10 cellular contexts compared by ENCODE assay signal in the genomic region with DNA sequence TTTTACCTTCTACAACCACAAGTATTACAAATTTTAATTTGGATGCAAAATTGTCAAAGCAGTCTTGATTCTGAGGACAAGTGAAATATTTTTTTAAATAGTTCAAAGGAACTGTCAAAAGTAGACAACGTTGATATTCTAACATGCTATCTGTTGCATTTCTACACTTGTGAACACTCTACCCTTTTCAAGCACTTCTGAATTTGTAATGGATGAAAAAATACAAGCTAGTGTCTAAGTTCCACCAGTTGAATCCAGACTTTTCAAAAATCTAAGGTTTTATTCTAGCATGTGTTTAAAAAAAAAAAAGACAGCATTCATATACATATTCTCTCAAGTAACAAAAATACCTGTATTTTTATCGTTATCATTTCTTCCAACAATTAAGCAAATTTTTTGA. TPM values are rescaled to one million over a fixed set of nuclear protein-coding genes. Genes with fewer than 3 reads are reported as not detected.
A peak's percentile ranks its signal among the peaks of the same experiment; 100 is the strongest.
DNase-seq lines count a peak whose midpoint lies in the region; ATAC-seq, FAIRE-seq and TF ChIP-seq lines count a peak whose summit lies in the region.
"Had no signal": no experiment of that assay in that cellular context is flagged by ENCODE, and none has a peak within 500 bp of the region (broad histone marks: within the 10 kb centered on the region; RNA-seq: fewer than 3 reads in every experiment).

No MANE protein-coding gene starts in this region.

- H4K20me1 ChIP-seq in HCT116 (ENCODE audit: insufficient read depth), result no peaks in the 10 kb centered on the region
- peaks cover 2% of the 10 kb centered on the region for H4K20me1 ChIP-seq in GM12878 (ENCODE audit: control insufficient read depth, insufficient read depth)

- H3K9me2 ChIP-seq in HCT116 (ENCODE audit: insufficient read depth), result no peaks in the 10 kb centered on the region

- no peak for TF ChIP-seq POLR2A in A549 (IDR thresholded peaks at IDR 0.05; ENCODE audit: low read length)
- TF ChIP-seq POLR2A in HCT116 (IDR thresholded peaks at IDR 0.05; ENCODE audit: borderline replicate concordance, extremely low read depth, insufficient read depth, insufficient read length), result no peak
- no peak for TF ChIP-seq POLR2A in GM12878 (IDR thresholded peaks at IDR 0.05; ENCODE audit: low read depth, low read length)

- no peak overlapping the region for H3K27ac ChIP-seq in A549
- no peak overlapping the region for H3K27ac ChIP-seq in HCT116 (ENCODE audit: low read depth, low read length)
- H3K27ac ChIP-seq in GM12878 (ENCODE audit: control insufficient read depth, insufficient read depth), result peak overlapping the region; percentile 2; the same call in 1 of the 2 replicates
- H3K27ac ChIP-seq in mesodermal cell (ENCODE audit: low read depth, low read length, severe bottlenecking), result no peak overlapping the region

- H3K4me1 ChIP-seq in A549 (peaks cover 30% of the 10 kb centered on the region), HCT116 (ENCODE audit: control insufficient read depth in 1 of 2, insufficient read depth in 2 of 2, low read length in 2 of 2) (peaks cover 3 to 21% of the 10 kb centered on the region in 2 experiments; a peak in 3 of 4 replicates), GM12878 (ENCODE audit: control insufficient read depth, insufficient read depth, low read length) (peaks cover 3% of the 10 kb centered on the region; the same call in 1 of the 2 replicates), mesodermal cell (ENCODE audit: control insufficient read depth, insufficient read depth, low read length, poor library complexity, severe bottlenecking) (peaks cover 4% of the 10 kb centered on the region)

- no peak for FAIRE-seq in A549 (lab: Jason Lieb, UNC)
- no peak for FAIRE-seq in GM12878 (lab: Jason Lieb, UNC)

- TF ChIP-seq EP300 in A549 (IDR thresholded peaks at IDR 0.05), result no peak
- TF ChIP-seq EP300 in GM12878 (IDR thresholded peaks at IDR 0.05; ENCODE audit: borderline replicate concordance in 1 of 2, control insufficient read depth in 1 of 2, low read depth in 2 of 2, low read length in 2 of 2), result no peak

- CTCF ChIA-PET in A549 (lab: Yijun Ruan, JAX), result interaction anchor here (1.7 to 6.7 kb wide), 2 partner anchors 19 to 90 kb away, joined by 3 to 37 read pairs; no protein-coding TSS in a partner anchor
- CTCF ChIA-PET in HCT116 (lab: Charles Lee), result no interaction called here
- CTCF ChIA-PET in GM12878 (lab: Yijun Ruan, JAX), result interaction anchor here (0.8 to 2.8 kb wide), 2 partner anchors 12 to 91 kb away, joined by 3 to 16 read pairs; no protein-coding TSS in a partner anchor

- 47% methylated on average over 2 of the region's 2 CpGs for WGBS in A549 (ENCODE audit: missing lambda C conversion rate)
- 0% methylated on average over 2 of the region's 2 CpGs for WGBS in GM12878 (ENCODE audit: insufficient coverage, insufficient replicate concordance, low lambda C conversion rate, missing lambda C conversion rate)
- 80 to 88% methylated on average over 1 of the region's 2 CpGs for WGBS in mesodermal cell (ENCODE audit: insufficient coverage in 2 of 2), 2 experiments

- peak overlapping the region; percentile 96 for H3K4me3 ChIP-seq in A549
- H3K4me3 ChIP-seq in HCT116 (replicated peaks in 1 of 2; ENCODE audit: low read depth in 1 of 2, low read length in 2 of 2), result peak overlapping the region; percentile 95 to 99; a peak in 3 of 4 replicates
- peak overlapping the region; percentile 84 for H3K4me3 ChIP-seq in GM12878
- H3K4me3 ChIP-seq in mesodermal cell (ENCODE audit: extremely low read depth, insufficient read depth, low read length, poor library complexity, severe bottlenecking), result peak overlapping the region; percentile 94

- ATAC-seq in A549 (no peak), HCT116 (no peak), GM12878 (no peak), HG02571 (IDR thresholded peaks at IDR 0.05; ENCODE audit: unreplicated experiment) (no peak), HG02870 (IDR thresholded peaks at IDR 0.05; ENCODE audit: unreplicated experiment) (no peak)
- ATAC-seq: sciatic nerve had no signal

- H3K4me2 ChIP-seq in A549 (peak overlapping the region; percentile 84), HCT116 (ENCODE audit: low read length) (peak overlapping the region; percentile 92), GM12878 (ENCODE audit: control insufficient read depth, insufficient read depth) (peak overlapping the region; percentile 86)

- peak overlapping the region; percentile 89 for H3K9ac ChIP-seq in HCT116 (ENCODE audit: low read length)
- H3K9ac ChIP-seq in GM12878 (ENCODE audit: control insufficient read depth, insufficient read depth, low read length), result peak overlapping the region; percentile 96

- H3K27me3 ChIP-seq in HCT116 (ENCODE audit: insufficient read depth, low read length), result no peaks in the 10 kb centered on the region
- H3K27me3 ChIP-seq in GM12878 (replicated peaks in 1 of 2; ENCODE audit: control insufficient read depth in 2 of 2, insufficient read depth in 2 of 2, low read length in 1 of 2), result no peaks in the 10 kb centered on the region

- BruUV-seq in HCT116 (replicated peaks; lab: Mats Ljungman, UMichigan) (no TSS peak), GM12878 (replicated peaks; lab: Mats Ljungman, UMichigan) (no TSS peak)

- no peak for TF ChIP-seq RAD21 in A549 (conservative IDR thresholded peaks at IDR 0.05 in 1 of 2, IDR thresholded peaks at IDR 0.05 in 1 of 2)
- TF ChIP-seq RAD21 in HCT116 (IDR thresholded peaks at IDR 0.05; ENCODE audit: low read depth), result no peak
- no peak for TF ChIP-seq RAD21 in GM12878 (IDR thresholded peaks at IDR 0.05; ENCODE audit: insufficient read depth, low read depth, low read length)

- in situ Hi-C loops in GM12878 (cut with MboI), result no loop called here

- H2AFZ ChIP-seq in HCT116 (ENCODE audit: low read depth, low read length, poor library complexity, severe bottlenecking) (no peak overlapping the region), GM12878 (ENCODE audit: control insufficient read depth, low read depth, low read length) (no peak overlapping the region)

- no peaks in the 10 kb centered on the region for H3K9me3 ChIP-seq in A549
- no peaks in the 10 kb centered on the region for H3K9me3 ChIP-seq in HCT116 (ENCODE audit: control insufficient read depth in 1 of 2, insufficient read depth in 1 of 2, low read depth in 1 of 2, low read length in 2 of 2)
- no peaks in the 10 kb centered on the region; the same call in 2 of the 3 replicates for H3K9me3 ChIP-seq in GM12878 (replicated peaks; ENCODE audit: control insufficient read depth, insufficient read depth, low read length)
- H3K9me3 ChIP-seq in mesodermal cell (ENCODE audit: control insufficient read depth, low read length), result no peaks in the 10 kb centered on the region

- RAD21 ChIA-PET in HCT116 (lab: Charles Lee; ENCODE audit: low non-redundant PET in 1 of 2, low total read pairs in 2 of 2, uncharacterized antibody in 2 of 2, unreplicated experiment in 2 of 2), result no interaction called here
- RAD21 ChIA-PET in GM12878 (lab: Charles Lee; ENCODE audit: unreplicated experiment), result interaction anchor here (0.5 to 2.9 kb wide), 4 partner anchors 11 to 67 kb away, joined by 3 to 15 read pairs (median 6); no protein-coding TSS in a partner anchor

- peaks cover 91% of the 10 kb centered on the region for H3K79me2 ChIP-seq in HCT116 (ENCODE audit: insufficient read depth, low read length)
- peaks cover 82% of the 10 kb centered on the region for H3K79me2 ChIP-seq in GM12878 (ENCODE audit: control insufficient read depth, insufficient read depth, low read length)

- intact Hi-C loops in HCT116 (cut with micrococcal nuclease) (loop anchor here (5.0 kb wide), 1 partner anchor 74 kb away; no protein-coding TSS in a partner anchor), GM12878 (cut with micrococcal nuclease; ENCODE audit: unreplicated experiment) (loop anchor here (5.0 kb wide), 2 partner anchors 176 to 199 kb away; partner anchors contain the start of genes B3GALNT2 and TOMM20)

- SMC1A ChIA-PET in GM12878 (lab: Charles Lee; ENCODE audit: uncharacterized antibody, unreplicated experiment), result interaction anchor here (0.8 to 4.3 kb wide), 10 partner anchors 11 to 230 kb away, joined by 3 to 21 read pairs (median 4); no protein-coding TSS in a partner anchor

- POLR2A ChIA-PET in A549 (lab: Yijun Ruan, JAX) (no interaction called here), HCT116 (lab: Charles Lee) (no interaction called here), GM12878 (lab: Charles Lee) (interaction anchor here (0.5 to 3.5 kb wide), 5 partner anchors 8 to 45 kb away, joined by 3 to 16 read pairs (median 3); no protein-coding TSS in a partner anchor)

- TF ChIP-seq CTCF in A549 (IDR thresholded peaks at IDR 0.05), result no peak
- no peak for TF ChIP-seq CTCF in HCT116 (IDR thresholded peaks at IDR 0.05 in 2 of 3, conservative IDR thresholded peaks at IDR 0.05 in 1 of 3; ENCODE audit: borderline replicate concordance in 1 of 3, insufficient read depth in 1 of 3, low read depth in 2 of 3, low read length in 2 of 3)
- no peak for TF ChIP-seq CTCF in GM12878 (IDR thresholded peaks at IDR 0.05 in 2 of 3, conservative IDR thresholded peaks at IDR 0.05 in 1 of 3; ENCODE audit: control insufficient read depth in 2 of 3, extremely low read depth in 1 of 3, insufficient read depth in 1 of 3, low read depth in 3 of 3, low read length in 3 of 3)

- no peaks in the 10 kb centered on the region for H3K36me3 ChIP-seq in HCT116 (ENCODE audit: control insufficient read depth in 1 of 2, insufficient read depth in 2 of 2, low read length in 2 of 2)
- peaks cover 0 to 3% of the 10 kb centered on the region in 2 experiments; a peak in 1 of 4 replicates for H3K36me3 ChIP-seq in GM12878 (ENCODE audit: control insufficient read depth in 2 of 2, insufficient read depth in 2 of 2, low read length in 1 of 2)
- H3K36me3 ChIP-seq in mesodermal cell (ENCODE audit: control insufficient read depth, insufficient read depth, low read length), result peaks cover 33% of the 10 kb centered on the region

- no peak for DNase-seq in A549 (ENCODE audit: low read depth in 1 of 2, low spot score in 1 of 2)
- DNase-seq in HCT116 (ENCODE audit: low read depth, low spot score), result no peak
- DNase-seq in GM12878 (ENCODE audit: low read depth, low spot score), result no peak
- no peak for DNase-seq in NCI-H526 treated with DMSO at 0.1 percent for 48 hours (lab: John Stamatoyannopoulos, UW)
- no peak for DNase-seq in NCI-H2107 treated with DMSO at 0.1 percent for 48 hours (lab: John Stamatoyannopoulos, UW; ENCODE audit: unreplicated experiment)
- DNase-seq: SIG-M5 had no signal

RNA-seq across cellular contexts. Expression of gene ARID4B, which starts 2.1 kb away (rescaled TPM):
- polyA plus RNA-seq in A549 (2011; rRNA removed) (14.9 and 16.0 TPM in 2 replicates), A549 (2017; fragmentation: RNase III; extraction: RNeasy Plus Mini Kit Qiagen cat#74134 plus additional on column Dnase treatment) (13.2 to 14.9 TPM (median 13.7 TPM) in 3 replicates), GM12878 (2011; rRNA removed) (20.8 and 38.1 TPM in 2 replicates), GM12878 (2014; fragmentation: Illumina TruSeq; extraction: Trizol) (26.1 and 37.4 TPM in 2 replicates), GM12878 (2014; fragmentation: Nextera tagmentation; extraction: Ambion mirVana) (10 to 100 TPM; 13.6 to 19.1 TPM), GM12878 (2014; rRNA removed) (16.1 and 16.9 TPM in 2 replicates), GM12878 (2016; fragmentation: Nextera tagmentation; extraction: Ambion mirVana) (10 to 100 TPM; 31.7 to 33.1 TPM)
- polyA plus RNA-seq in A549 (2012; cell fraction: cytosol; rRNA removed), result 3.6 and 3.7 TPM in 2 replicates
- polyA plus RNA-seq in A549 (2012; cell fraction: nucleus; rRNA removed), result 3.0 and 3.6 TPM in 2 replicates
- polyA minus RNA-seq in A549 (2011; rRNA and poly(A)+ RNA removed), result 23.6 and 24.6 TPM in 2 replicates
- total RNA-seq in HCT116 (2021; ENCODE audit: unreplicated experiment) (28.3 TPM), GM12878 (2014; rRNA removed) (30.8 and 32.3 TPM in 2 replicates), GM12878 (2014; rRNA removed; fragmentation: Illumina TruSeq; extraction: Trizol) (39.1 and 40.7 TPM in 2 replicates), GM12878 (2021) (25.2 and 29.9 TPM in 2 replicates)
- 8.8 and 9.9 TPM in 2 replicates for polyA plus RNA-seq in HCT116 (2012)
- total RNA-seq in GM12878 (2013; cell fraction: nucleolus; rRNA removed), result 205 and 208 TPM in 2 replicates
- 14.4 TPM for polyA plus RNA-seq in GM12878 (2011; ENCODE audit: low read depth)
- polyA plus RNA-seq in GM12878 (2011; cell fraction: cytosol; rRNA removed), result 6.9 and 7.6 TPM in 2 replicates
- polyA plus RNA-seq in GM12878 (2011; cell fraction: nucleus; rRNA removed), result 27.7 and 28.1 TPM in 2 replicates
- 18.1 and 21.5 TPM in 2 replicates for polyA plus RNA-seq in GM12878 (2012)
- polyA minus RNA-seq in GM12878 (2011; rRNA and poly(A)+ RNA removed), result 30.9 and 49.3 TPM in 2 replicates
- polyA minus RNA-seq in GM12878 (2011; cell fraction: cytosol; rRNA and poly(A)+ RNA removed), result 10.4 and 12.1 TPM in 2 replicates
- 34.6 and 72.5 TPM in 2 replicates for polyA minus RNA-seq in GM12878 (2011; cell fraction: nucleus; rRNA and poly(A)+ RNA removed)
- 33.7 TPM for polyA plus RNA-seq in mesodermal cell (2013, experiment 1 of 2)
- polyA plus RNA-seq in mesodermal cell (2013, experiment 2 of 2), result 37.8 TPM

RNA-seq across cellular contexts. Expression of gene GGPS1, which starts 2.5 kb away (rescaled TPM):
- polyA plus RNA-seq in A549 (2011; rRNA removed), result 57.7 and 58.5 TPM in 2 replicates
- 9.7 and 10.7 TPM in 2 replicates for polyA plus RNA-seq in A549 (2012; cell fraction: cytosol; rRNA removed)
- 2.2 and 4.9 TPM in 2 replicates for polyA plus RNA-seq in A549 (2012; cell fraction: nucleus; rRNA removed)
- 27.3 to 33.4 TPM (median 27.5 TPM) in 3 replicates for polyA plus RNA-seq in A549 (2017; fragmentation: RNase III; extraction: RNeasy Plus Mini Kit Qiagen cat#74134 plus additional on column Dnase treatment)
- polyA minus RNA-seq in A549 (2011; rRNA and poly(A)+ RNA removed), result 20.1 and 22.4 TPM in 2 replicates
- total RNA-seq in HCT116 (2021; ENCODE audit: unreplicated experiment), result 30.6 TPM
- polyA plus RNA-seq in HCT116 (2012), result 11.1 and 15.3 TPM in 2 replicates
- total RNA-seq in GM12878 (2013; cell fraction: nucleolus; rRNA removed), result 8.5 and 8.7 TPM in 2 replicates
- 14.2 and 15.1 TPM in 2 replicates for total RNA-seq in GM12878 (2014; rRNA removed)
- 15.7 TPM in 2 replicates for total RNA-seq in GM12878 (2014; rRNA removed; fragmentation: Illumina TruSeq; extraction: Trizol)
- 19.6 and 21.3 TPM in 2 replicates for total RNA-seq in GM12878 (2021)
- polyA plus RNA-seq in GM12878 (2011; ENCODE audit: low read depth), result 6.9 TPM
- polyA plus RNA-seq in GM12878 (2011; rRNA removed), result 33.5 and 48.5 TPM in 2 replicates
- 16.9 and 20.6 TPM in 2 replicates for polyA plus RNA-seq in GM12878 (2011; cell fraction: cytosol; rRNA removed)
- polyA plus RNA-seq in GM12878 (2011; cell fraction: nucleus; rRNA removed), result 8.9 and 9.6 TPM in 2 replicates
- polyA plus RNA-seq in GM12878 (2012), result 10.3 and 16.9 TPM in 2 replicates
- 23.3 and 24.7 TPM in 2 replicates for polyA plus RNA-seq in GM12878 (2014; fragmentation: Illumina TruSeq; extraction: Trizol)
- 10 to 100 TPM; 28.9 to 36.0 TPM for polyA plus RNA-seq in GM12878 (2014; fragmentation: Nextera tagmentation; extraction: Ambion mirVana)
- 17.3 and 19.4 TPM in 2 replicates for polyA plus RNA-seq in GM12878 (2014; rRNA removed)
- polyA plus RNA-seq in GM12878 (2016; fragmentation: Nextera tagmentation; extraction: Ambion mirVana), result 10 to 100 TPM; 25.8 to 29.2 TPM
- 18.0 and 20.7 TPM in 2 replicates for polyA minus RNA-seq in GM12878 (2011; rRNA and poly(A)+ RNA removed)
- 8.4 and 11.1 TPM in 2 replicates for polyA minus RNA-seq in GM12878 (2011; cell fraction: cytosol; rRNA and poly(A)+ RNA removed)
- 2.7 and 3.1 TPM in 2 replicates for polyA minus RNA-seq in GM12878 (2011; cell fraction: nucleus; rRNA and poly(A)+ RNA removed)
- polyA plus RNA-seq in mesodermal cell (2013, experiment 1 of 2), result 36.1 TPM
- 45.1 TPM for polyA plus RNA-seq in mesodermal cell (2013, experiment 2 of 2)

RNA-seq across cellular contexts. Expression of gene TBCE, which starts 41.4 kb away (rescaled TPM):
- polyA plus RNA-seq in A549 (2011; rRNA removed), result 58.3 and 65.2 TPM in 2 replicates
- polyA plus RNA-seq in A549 (2012; cell fraction: cytosol; rRNA removed), result 20.8 and 21.0 TPM in 2 replicates
- 13.7 and 22.8 TPM in 2 replicates for polyA plus RNA-seq in A549 (2012; cell fraction: nucleus; rRNA removed)
- polyA plus RNA-seq in A549 (2017; fragmentation: RNase III; extraction: RNeasy Plus Mini Kit Qiagen cat#74134 plus additional on column Dnase treatment), result 45.1 to 51.5 TPM (median 45.4 TPM) in 3 replicates
- 18.6 and 23.0 TPM in 2 replicates for polyA minus RNA-seq in A549 (2011; rRNA and poly(A)+ RNA removed)
- total RNA-seq in HCT116 (2021; ENCODE audit: unreplicated experiment), result 20.8 TPM
- 9.7 and 17.6 TPM in 2 replicates for polyA plus RNA-seq in HCT116 (2012)
- 47.6 and 50.0 TPM in 2 replicates for total RNA-seq in GM12878 (2013; cell fraction: nucleolus; rRNA removed)
- total RNA-seq in GM12878 (2014; rRNA removed), result 25.3 and 26.1 TPM in 2 replicates
- total RNA-seq in GM12878 (2014; rRNA removed; fragmentation: Illumina TruSeq; extraction: Trizol), result 32.7 and 34.0 TPM in 2 replicates
- total RNA-seq in GM12878 (2021), result 19.7 and 22.7 TPM in 2 replicates
- polyA plus RNA-seq in GM12878 (2011; ENCODE audit: low read depth), result 9.9 TPM
- polyA plus RNA-seq in GM12878 (2011; rRNA removed), result 30.6 and 36.6 TPM in 2 replicates
- polyA plus RNA-seq in GM12878 (2011; cell fraction: cytosol; rRNA removed), result 12.9 and 16.2 TPM in 2 replicates
- 20.5 and 24.0 TPM in 2 replicates for polyA plus RNA-seq in GM12878 (2011; cell fraction: nucleus; rRNA removed)
- 20.4 and 21.4 TPM in 2 replicates for polyA plus RNA-seq in GM12878 (2012)
- polyA plus RNA-seq in GM12878 (2014; fragmentation: Illumina TruSeq; extraction: Trizol), result 31.0 and 46.5 TPM in 2 replicates
- 10 to 100 TPM; 22.7 to 27.8 TPM for polyA plus RNA-seq in GM12878 (2014; fragmentation: Nextera tagmentation; extraction: Ambion mirVana)
- 24.2 and 26.3 TPM in 2 replicates for polyA plus RNA-seq in GM12878 (2014; rRNA removed)
- 10 to 100 TPM; 39.3 to 48.7 TPM for polyA plus RNA-seq in GM12878 (2016; fragmentation: Nextera tagmentation; extraction: Ambion mirVana)
- polyA minus RNA-seq in GM12878 (2011; rRNA and poly(A)+ RNA removed), result 14.7 and 18.5 TPM in 2 replicates
- polyA minus RNA-seq in GM12878 (2011; cell fraction: cytosol; rRNA and poly(A)+ RNA removed), result 6.9 and 10.0 TPM in 2 replicates
- polyA minus RNA-seq in GM12878 (2011; cell fraction: nucleus; rRNA and poly(A)+ RNA removed), result 10.0 and 21.5 TPM in 2 replicates
- 31.7 TPM for polyA plus RNA-seq in mesodermal cell (2013, experiment 1 of 2)
- polyA plus RNA-seq in mesodermal cell (2013, experiment 2 of 2), result 36.6 TPM
